22 cellular contexts compared by ENCODE assay signal in the genomic region with DNA sequence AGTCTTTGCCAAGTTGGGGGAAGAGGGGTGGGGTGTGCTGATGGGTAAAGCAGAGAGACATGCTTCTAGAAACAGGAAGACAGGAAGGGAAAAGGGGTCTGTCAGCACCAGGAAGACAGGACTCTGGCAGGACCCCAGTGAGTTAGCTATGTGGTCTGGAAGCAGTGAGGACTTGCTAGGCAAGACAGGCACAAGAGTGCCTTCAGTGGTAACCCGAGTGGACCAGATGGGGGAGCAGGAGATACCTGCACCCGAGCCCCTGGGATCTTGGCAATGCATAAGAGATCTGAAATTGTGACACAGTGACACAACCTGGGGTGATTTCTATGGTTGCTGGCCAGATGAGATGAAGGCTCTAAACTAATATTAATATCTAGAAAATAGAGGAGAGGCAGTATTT. TPM values are rescaled to one million over a fixed set of nuclear protein-coding genes. Genes with fewer than 3 reads are reported as not detected.
A peak's percentile ranks its signal among the peaks of the same experiment; 100 is the strongest.
DNase-seq lines count a peak whose midpoint lies in the region; ATAC-seq and TF ChIP-seq lines count a peak whose summit lies in the region.
"Had no signal": no experiment of that assay in that cellular context is flagged by ENCODE, and none has a peak within 500 bp of the region (broad histone marks: within the 10 kb centered on the region; RNA-seq: fewer than 3 reads in every experiment).

No MANE protein-coding gene starts in this region.

- H3K36me3 Mint-ChIP-seq in activated CD4-positive, alpha-beta T cell treated with anti-CD3 and anti-CD28 coated beads for 36 hours (ENCODE audit: low read depth), result peaks cover 4% of the 10 kb centered on the region
- no peaks in the 10 kb centered on the region for H3K36me3 Mint-ChIP-seq in endodermal cell (ENCODE audit: low read depth)
- H3K36me3 Mint-ChIP-seq: mesothelial cell of epicardium had no signal

- 40 to 65% methylated on average over 1 to 2 of the region's 2 CpGs for WGBS in endodermal cell (ENCODE audit: insufficient coverage in 1 of 2, insufficient read length in 1 of 2), 2 experiments
- 76 to 88% methylated on average over 2 of the region's 2 CpGs for WGBS in transverse colon (ENCODE audit: low coverage in 1 of 2), 2 donors

- no peak overlapping the region for H3K27ac Mint-ChIP-seq in activated CD4-positive, alpha-beta T cell treated with anti-CD3 and anti-CD28 coated beads for 36 hours
- no peak overlapping the region for H3K27ac Mint-ChIP-seq in endodermal cell
- H3K27ac Mint-ChIP-seq: activated B cell treated with CpG ODN at 0.5 μM for 24 hours had no signal

- peak; percentile 33 for DNase-seq in activated CD4-positive, alpha-beta T cell treated with anti-CD3 and anti-CD28 coated beads for 36 hours
- no peak for DNase-seq in activated CD4-positive, alpha-beta T cell treated with anti-CD3 and anti-CD28 coated beads for 4 hours
- DNase-seq in NAMALWA (ENCODE audit: low spot score) (peak; percentile 26), endodermal cell (peak; percentile 78), transverse colon (no peak), dermis blood vessel endothelial cell (no peak)
- DNase-seq: activated B cell treated with CpG ODN at 0.5 μM for 24 hours; DMS153; KBM-7; left cardiac atrium; NCI-H2171 treated with DMSO at 0.1 percent for 48 hours; NCI-H748 treated with DMSO at 0.1 percent for 48 hours; Peyer's patch; psoas muscle; small intestine; stimulated activated CD4-positive, alpha-beta T cell treated with anti-CD3 and anti-CD28 coated beads, Interleukin-4, amount 100 ng/mL, for 24 hours; T-helper 2 cell had no signal

- in situ Hi-C loops in transverse colon (cut with MboI; ENCODE audit: low pct_ligation_motif_present in 1 of 4, low pct_unique_long_range_greater_than_20kb in 1 of 4, low sequenced_read_pairs in 3 of 4), result loop anchor here in 1 of 4 donors (10.0 kb wide), 1 partner anchor 549 kb away; no protein-coding TSS in a partner anchor

- H3K36me3 ChIP-seq in endodermal cell (ENCODE audit: control insufficient read depth, insufficient read depth, low read length) (no peaks in the 10 kb centered on the region), stomach smooth muscle (ENCODE audit: control insufficient read depth in 2 of 2, insufficient read depth in 2 of 2, low read length in 2 of 2) (no peaks in the 10 kb centered on the region), transverse colon (no peaks in the 10 kb centered on the region)
- H3K36me3 ChIP-seq: Peyer's patch had no signal

- POLR2A ChIA-PET in activated CD4-positive, alpha-beta T cell treated with anti-CD3 and anti-CD28 coated beads for 36 hours (lab: Charles Lee), result interaction anchor here (0.6 kb wide), 1 partner anchor 403 kb away, joined by 3 read pairs; no protein-coding TSS in a partner anchor

- no peak overlapping the region for H3K9ac ChIP-seq in endodermal cell (ENCODE audit: extremely low read depth, low read length, poor library complexity, severe bottlenecking)
- no peak overlapping the region for H3K9ac ChIP-seq in stomach smooth muscle (ENCODE audit: low read length in 2 of 2)

- TF ChIP-seq CTCF in endodermal cell (conservative IDR thresholded peaks at IDR 0.05) (peak; percentile 66), transverse colon (IDR thresholded peaks at IDR 0.05) (no peak)

- H3K4me3 ChIP-seq in endodermal cell (ENCODE audit: low read length), result no peak overlapping the region
- no peak overlapping the region for H3K4me3 ChIP-seq in stomach smooth muscle (ENCODE audit: low read length in 2 of 2)
- no peak overlapping the region for H3K4me3 ChIP-seq in transverse colon
- H3K4me3 ChIP-seq: A549, Peyer's patch, psoas muscle had no signal

- H3K4me1 ChIP-seq in endodermal cell (ENCODE audit: control insufficient read depth, insufficient read depth, low read length) (no peaks in the 10 kb centered on the region), stomach smooth muscle (ENCODE audit: control insufficient read depth, insufficient read depth, low read length) (peaks cover 28% of the 10 kb centered on the region), transverse colon (peaks cover 7 to 36% (median 21%) of the 10 kb centered on the region in 4 donors)

- H3K27me3 ChIP-seq in endodermal cell (ENCODE audit: control insufficient read depth, insufficient read depth, low read length, poor library complexity, severe bottlenecking), result peaks cover 37% of the 10 kb centered on the region
- H3K27me3 ChIP-seq in stomach smooth muscle (ENCODE audit: control insufficient read depth in 1 of 2, insufficient read depth in 2 of 2, low read length in 2 of 2), result no peaks in the 10 kb centered on the region
- H3K27me3 ChIP-seq in transverse colon, result no peaks in the 10 kb centered on the region
- H3K27me3 ChIP-seq: Peyer's patch had no signal

- no peak for ATAC-seq in activated CD4-positive, alpha-beta T cell treated with anti-CD3 and anti-CD28 coated beads for 36 hours
- ATAC-seq in GM18868 (IDR thresholded peaks at IDR 0.05; ENCODE audit: unreplicated experiment), result no peak
- ATAC-seq: A549 had no signal

- H3K27me3 Mint-ChIP-seq in activated CD4-positive, alpha-beta T cell treated with anti-CD3 and anti-CD28 coated beads for 36 hours, result peaks cover 7% of the 10 kb centered on the region
- peaks cover 49% of the 10 kb centered on the region for H3K27me3 Mint-ChIP-seq in endodermal cell (ENCODE audit: insufficient read depth)

- TF ChIP-seq EP300 in transverse colon (IDR thresholded peaks at IDR 0.05; ENCODE audit: low read depth), result no peak

- peaks cover 9% of the 10 kb centered on the region for H3K4me1 Mint-ChIP-seq in activated CD4-positive, alpha-beta T cell treated with anti-CD3 and anti-CD28 coated beads for 36 hours
- H3K4me1 Mint-ChIP-seq in endodermal cell, result peaks cover 13% of the 10 kb centered on the region

- H3K9me3 ChIP-seq in endodermal cell (ENCODE audit: control insufficient read depth, low read length) (peaks cover 8% of the 10 kb centered on the region), stomach smooth muscle (ENCODE audit: control insufficient read depth in 2 of 2, low read length in 2 of 2) (no peaks in the 10 kb centered on the region), transverse colon (no peaks in the 10 kb centered on the region)
- H3K9me3 ChIP-seq: A549, Peyer's patch, psoas muscle had no signal

- CTCF ChIA-PET in activated CD4-positive, alpha-beta T cell treated with anti-CD3 and anti-CD28 coated beads for 36 hours (lab: Charles Lee), result interaction anchor here (0.6 to 3.1 kb wide), 7 partner anchors 13 to 506 kb away, joined by 3 to 22 read pairs (median 4); no protein-coding TSS in a partner anchor

- peaks cover 2% of the 10 kb centered on the region for H3K9me3 Mint-ChIP-seq in activated CD4-positive, alpha-beta T cell treated with anti-CD3 and anti-CD28 coated beads for 36 hours (ENCODE audit: low read depth)
- peaks cover 5% of the 10 kb centered on the region for H3K9me3 Mint-ChIP-seq in endodermal cell
- H3K9me3 Mint-ChIP-seq: activated B cell treated with CpG ODN at 0.5 μM for 24 hours had no signal

- intact Hi-C loops in activated CD4-positive, alpha-beta T cell treated with anti-CD3 and anti-CD28 coated beads for 36 hours (cut with DNase I, micrococcal nuclease), result no loop called here
- intact Hi-C loops in transverse colon (cut with DNase I; ENCODE audit: low total_unique reads), result no loop called here

- H3K27ac ChIP-seq in endodermal cell (ENCODE audit: low read depth, low read length) (no peak overlapping the region), stomach smooth muscle (ENCODE audit: low read length) (peak overlapping the region; percentile 41), transverse colon (peak overlapping the region in 2 of 4 donors; percentile 11 to 46)
- H3K27ac ChIP-seq: Peyer's patch, psoas muscle had no signal

- no peak overlapping the region for H3K4me3 Mint-ChIP-seq in activated CD4-positive, alpha-beta T cell treated with anti-CD3 and anti-CD28 coated beads for 36 hours
- no peak overlapping the region for H3K4me3 Mint-ChIP-seq in endodermal cell
- H3K4me3 Mint-ChIP-seq: activated B cell treated with CpG ODN at 0.5 μM for 24 hours, mesothelial cell of epicardium had no signal

- no peak for TF ChIP-seq POLR2A in transverse colon (IDR thresholded peaks at IDR 0.05)

RNA-seq across cellular contexts. Expression of a gene that starts 7.0 kb away (rescaled TPM):
- total RNA-seq in activated CD4-positive, alpha-beta T cell treated with anti-CD3 and anti-CD28 coated beads for 36 hours, result under 1 TPM; 0.21 to 0.56 TPM
- total RNA-seq in endodermal cell (not detected), transverse colon (1 to 10 TPM in 3 of 4 donors, not detected in 1; 1.9 to 9.4 (median 3.8) TPM), dermis blood vessel endothelial cell (0.14 and 0.34 TPM in 2 replicates)
- 0.96 TPM for polyA plus RNA-seq in endodermal cell (2013, experiment 1 of 2)
- 0.70 TPM for polyA plus RNA-seq in endodermal cell (2013, experiment 2 of 2)
- total RNA-seq: activated B cell treated with CpG ODN at 0.5 μM for 24 hours had no signal
- polyA plus RNA-seq: neural cell had no signal

Comparison
In these comparisons a context has a peak if more than half of its experiments do, and no peak if none do; other contexts are left out.
1. DNase-seq: peak in activated CD4-positive, alpha-beta T cell treated with anti-CD3 and anti-CD28 coated beads for 36 hours (single experiment), NAMALWA (single experiment) and endodermal cell (single experiment); none in activated CD4-positive, alpha-beta T cell treated with anti-CD3 and anti-CD28 coated beads for 4 hours (0 of 2), transverse colon (single experiment) and dermis blood vessel endothelial cell (single experiment).